In the genomic region with DNA sequence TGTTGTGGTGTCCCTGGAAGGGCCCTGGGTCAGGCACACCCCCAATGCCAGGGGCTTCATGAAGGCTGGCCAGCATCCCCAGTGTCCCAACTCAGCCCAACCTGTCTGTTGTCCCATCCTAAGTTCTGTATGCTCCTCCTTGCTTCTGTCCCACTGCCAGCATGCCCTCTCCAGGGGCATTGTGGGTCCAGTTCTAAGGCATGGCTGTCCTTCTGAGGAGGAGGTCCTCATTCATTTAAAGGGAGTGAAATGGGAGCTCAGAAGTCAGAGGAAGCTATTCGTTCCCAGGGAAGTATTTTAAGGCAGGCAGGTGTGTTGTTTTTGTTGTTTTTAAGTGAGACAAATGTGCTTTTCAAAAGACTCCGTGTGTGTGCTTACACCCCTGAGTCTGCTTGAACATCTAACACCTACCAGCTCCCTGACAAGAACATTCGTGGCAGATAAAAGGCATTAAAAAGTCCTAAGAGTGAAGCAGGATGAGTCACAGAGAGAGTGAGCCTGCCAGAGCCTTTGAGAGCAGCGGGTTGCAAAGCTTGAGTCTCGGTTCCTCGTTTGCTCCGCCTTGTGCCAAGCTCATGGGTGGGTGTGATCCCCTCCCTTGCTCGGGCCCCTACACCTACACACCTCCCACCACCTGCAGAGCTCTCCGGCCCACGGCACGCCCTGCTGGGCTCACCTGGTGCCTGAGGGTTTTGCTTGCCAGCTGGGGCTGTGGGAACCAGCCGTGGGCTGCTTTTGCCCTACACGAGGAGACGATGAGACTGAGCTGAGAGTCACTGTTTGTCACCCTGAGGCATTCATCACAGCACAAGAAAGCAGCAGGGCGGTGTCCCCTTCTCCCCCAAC, we compare ENCODE assay signal across 9 cellular contexts.
A peak's percentile ranks its signal among the peaks of the same experiment; 100 is the strongest.
DNase-seq lines count a peak whose midpoint lies in the region; ATAC-seq and TF ChIP-seq lines count a peak whose summit lies in the region.
"Had no signal": no experiment of that assay in that cellular context is flagged by ENCODE, and none has a peak within 500 bp of the region (broad histone marks: within the 10 kb centered on the region; RNA-seq: fewer than 3 reads in every experiment).

No MANE protein-coding gene starts in this region.

- no peaks in the 10 kb centered on the region for H3K36me3 Mint-ChIP-seq in activated T-cell treated with anti-CD3 and anti-CD28 coated beads, Interleukin-2, amount 50 U/mL, for 24 hours (ENCODE audit: low read depth)
- H3K36me3 Mint-ChIP-seq in memory B cell = no peaks in the 10 kb centered on the region

- H3K4me1 ChIP-seq in esophagus squamous epithelium = peaks cover 0 to 11% (median 0%) of the 10 kb centered on the region in 3 donors

- no peak for TF ChIP-seq CTCF in esophagus squamous epithelium (IDR thresholded peaks at IDR 0.05)

- H3K4me3 Mint-ChIP-seq in activated T-cell treated with anti-CD3 and anti-CD28 coated beads, Interleukin-2, amount 50 U/mL, for 24 hours = peak overlapping the region; percentile 49
- peak overlapping the region; percentile 67 for H3K4me3 Mint-ChIP-seq in memory B cell

- peaks cover 37% of the 10 kb centered on the region for H3K27me3 Mint-ChIP-seq in activated T-cell treated with anti-CD3 and anti-CD28 coated beads, Interleukin-2, amount 50 U/mL, for 24 hours
- no peaks in the 10 kb centered on the region for H3K27me3 Mint-ChIP-seq in memory B cell

- ATAC-seq in GM18508 (IDR thresholded peaks at IDR 0.05; ENCODE audit: insufficient read depth, unreplicated experiment) (peak; percentile 67), GM21786 (IDR thresholded peaks at IDR 0.05; ENCODE audit: unreplicated experiment) (peak; percentile 87), memory B cell (ENCODE audit: low read depth) (peak; percentile 92)

- peaks cover 0 to 77% (median 0%) of the 10 kb centered on the region in 4 donors for H3K27me3 ChIP-seq in esophagus squamous epithelium

- H3K9me3 Mint-ChIP-seq in activated T-cell treated with anti-CD3 and anti-CD28 coated beads, Interleukin-2, amount 50 U/mL, for 24 hours = no peaks in the 10 kb centered on the region
- no peaks in the 10 kb centered on the region for H3K9me3 Mint-ChIP-seq in memory B cell

- H3K36me3 ChIP-seq in esophagus squamous epithelium = no peaks in the 10 kb centered on the region

- no peak overlapping the region for H3K27ac ChIP-seq in esophagus squamous epithelium
- H3K27ac ChIP-seq: VCaP had no signal

- H3K9me3 ChIP-seq in esophagus squamous epithelium = no peaks in the 10 kb centered on the region

- 0 to 5% methylated on average over 8 to 9 of the region's 15 CpGs for WGBS in esophagus squamous epithelium, 2 donors

- no peak overlapping the region for H3K27ac Mint-ChIP-seq in activated T-cell treated with anti-CD3 and anti-CD28 coated beads, Interleukin-2, amount 50 U/mL, for 24 hours
- peak overlapping the region; percentile 12 for H3K27ac Mint-ChIP-seq in memory B cell

- peak; percentile 73 for DNase-seq in M059J (ENCODE audit: low read depth)
- peak; percentile 68 for DNase-seq in activated T-cell treated with anti-CD3 and anti-CD28 coated beads, Interleukin-2, amount 50 U/mL, for 24 hours
- DNase-seq in memory B cell (ENCODE audit: low spot score in 2 of 2) = peak; percentile 58 to 60
- no peak for DNase-seq in NCI-H128 (lab: John Stamatoyannopoulos, UW; ENCODE audit: unreplicated experiment)
- no peak for DNase-seq in NCI-H2081 treated with DMSO at 0.1 percent for 48 hours (lab: John Stamatoyannopoulos, UW)
- DNase-seq in esophagus squamous epithelium (lab: John Stamatoyannopoulos, UW) = no peak

- intact Hi-C loops in esophagus squamous epithelium (cut with DNase I) = no loop called here

- TF ChIP-seq POLR2A in esophagus squamous epithelium (IDR thresholded peaks at IDR 0.05) = no peak

- peaks cover 34% of the 10 kb centered on the region for H3K4me1 Mint-ChIP-seq in activated T-cell treated with anti-CD3 and anti-CD28 coated beads, Interleukin-2, amount 50 U/mL, for 24 hours (ENCODE audit: low read depth)
- H3K4me1 Mint-ChIP-seq in memory B cell = peaks cover 22% of the 10 kb centered on the region

- no peak overlapping the region for H3K4me3 ChIP-seq in esophagus squamous epithelium

Comparison
In these comparisons a context has a peak if more than half of its experiments do, and no peak if none do; other contexts are left out.
1. DNase-seq: peak in M059J (single experiment), activated T-cell treated with anti-CD3 and anti-CD28 coated beads, Interleukin-2, amount 50 U/mL, for 24 hours (single experiment) and memory B cell (2 of 2); none in NCI-H128 (single experiment), NCI-H2081 treated with DMSO at 0.1 percent for 48 hours (single experiment) and esophagus squamous epithelium (single experiment).
2. Peak in every context shown above with its lines, with median percentiles within 50 percentile points of each other: ATAC-seq.